Comparison of ENCODE assay signal across 8 cellular contexts in genomic region chr10:46284286-46285229, GRCh38. TPM values are rescaled to one million over a fixed set of nuclear protein-coding genes. Genes with fewer than 3 reads are reported as not detected.
A peak's percentile ranks its signal among the peaks of the same experiment; 100 is the strongest.
DNase-seq lines count a peak whose midpoint lies in the region; ATAC-seq and TF ChIP-seq lines count a peak whose summit lies in the region.

No MANE protein-coding gene starts in this region.

- H3K9me2 ChIP-seq in SK-N-SH = no peaks in the 10 kb centered on the region

- peak overlapping the region; percentile 86 for H3K4me3 Mint-ChIP-seq in activated naive CD8-positive, alpha-beta T cell

- in situ Hi-C loops in transverse colon (cut with MboI; ENCODE audit: low pct_ligation_motif_present in 1 of 4, low pct_unique_long_range_greater_than_20kb in 1 of 4, low sequenced_read_pairs in 3 of 4) = loop anchor here in 1 of 4 donors (25.0 kb wide), 1 partner anchor 1103 kb away; the partner anchor contains the start of gene ZNF488

- H3K9me3 Mint-ChIP-seq in activated naive CD8-positive, alpha-beta T cell (ENCODE audit: low read depth) = no peaks in the 10 kb centered on the region

- H4K20me1 ChIP-seq in KMS-11 (ENCODE audit: insufficient read depth) (no peaks in the 10 kb centered on the region), SK-N-SH (ENCODE audit: insufficient read depth) (no peaks in the 10 kb centered on the region)

- peaks cover 23% of the 10 kb centered on the region for H3K4me1 ChIP-seq in KMS-11 (ENCODE audit: low read depth, poor library complexity, severe bottlenecking)
- H3K4me1 ChIP-seq in SK-N-SH (ENCODE audit: control insufficient read depth in 1 of 2, insufficient read depth in 2 of 2, low read depth in 1 of 2, low read length in 1 of 2) = peaks cover 0 to 2% of the 10 kb centered on the region in 2 experiments; a peak in 1 of 4 replicates
- H3K4me1 ChIP-seq in parathyroid adenoma = peaks cover 18% of the 10 kb centered on the region
- H3K4me1 ChIP-seq in transverse colon = peaks cover 15 to 27% (median 25%) of the 10 kb centered on the region in 4 donors

- H3K9ac ChIP-seq in KMS-11 (peak overlapping the region; percentile 51; the same call in 1 of the 2 replicates), SK-N-SH (peak overlapping the region; percentile 80), parathyroid adenoma (peak overlapping the region; percentile 64)

- POLR2A ChIA-PET in SK-N-SH (lab: Yijun Ruan, JAX) = interaction anchor here (1.2 kb wide), 1 partner anchor 15 kb away, joined by 3 read pairs; no protein-coding TSS in a partner anchor

- TF ChIP-seq POLR2A in transverse colon (IDR thresholded peaks at IDR 0.05) = peak; percentile 31

- no peak overlapping the region for H3K27ac Mint-ChIP-seq in activated naive CD8-positive, alpha-beta T cell

- peaks cover 18% of the 10 kb centered on the region for H3K4me1 Mint-ChIP-seq in activated naive CD8-positive, alpha-beta T cell (ENCODE audit: low read depth)

- no peaks in the 10 kb centered on the region for H3K27me3 Mint-ChIP-seq in activated naive CD8-positive, alpha-beta T cell

- H3K9me3 ChIP-seq in SK-N-SH = no peaks in the 10 kb centered on the region
- H3K9me3 ChIP-seq in parathyroid adenoma (ENCODE audit: control insufficient read depth, low read length) = no peaks in the 10 kb centered on the region
- H3K9me3 ChIP-seq in transverse colon = no peaks in the 10 kb centered on the region

- no peaks in the 10 kb centered on the region for H3K79me2 ChIP-seq in KMS-11 (ENCODE audit: insufficient read depth, low read depth)
- H3K79me2 ChIP-seq in SK-N-SH (ENCODE audit: insufficient read depth) = no peaks in the 10 kb centered on the region
- H3K79me2 ChIP-seq in parathyroid adenoma = no peaks in the 10 kb centered on the region

- H3F3A ChIP-seq in SK-N-SH (replicated peaks; ENCODE audit: insufficient read depth) = peaks cover 14% of the 10 kb centered on the region

- peak; percentile 90 for ATAC-seq in GM21825 (IDR thresholded peaks at IDR 0.05; ENCODE audit: unreplicated experiment)
- ATAC-seq in Right ventricle myocardium superior (ENCODE audit: poor library complexity) = peak; percentile 95

- H3K27me3 ChIP-seq in KMS-11 (ENCODE audit: insufficient read depth, low read depth) = no peaks in the 10 kb centered on the region
- no peaks in the 10 kb centered on the region for H3K27me3 ChIP-seq in SK-N-SH (ENCODE audit: insufficient read depth)
- no peaks in the 10 kb centered on the region for H3K27me3 ChIP-seq in parathyroid adenoma (ENCODE audit: control insufficient read depth, insufficient read depth, low read length)
- H3K27me3 ChIP-seq in transverse colon = no peaks in the 10 kb centered on the region

- H3K36me3 ChIP-seq in KMS-11 (ENCODE audit: insufficient read depth) = no peaks in the 10 kb centered on the region
- H3K36me3 ChIP-seq in SK-N-SH (replicated peaks in 1 of 2; ENCODE audit: control insufficient read depth in 1 of 2, insufficient read depth in 2 of 2, low read length in 1 of 2) = no peaks in the 10 kb centered on the region
- H3K36me3 ChIP-seq in parathyroid adenoma (ENCODE audit: control insufficient read depth, insufficient read depth, low read length) = no peaks in the 10 kb centered on the region
- H3K36me3 ChIP-seq in transverse colon = no peaks in the 10 kb centered on the region

- H3K4me2 ChIP-seq in KMS-11 = peak overlapping the region; percentile 89
- H3K4me2 ChIP-seq in SK-N-SH = peak overlapping the region; percentile 87
- peak overlapping the region; percentile 62 for H3K4me2 ChIP-seq in parathyroid adenoma (ENCODE audit: low read length)

- H2AFZ ChIP-seq in KMS-11 (ENCODE audit: low read depth) (peak overlapping the region; percentile 88), SK-N-SH (ENCODE audit: low read depth) (peak overlapping the region; percentile 83), parathyroid adenoma (peak overlapping the region; percentile 93)

- TF ChIP-seq CTCF in KMS-11 (conservative IDR thresholded peaks at IDR 0.05; ENCODE audit: low read depth, low read length) (no peak), SK-N-SH (IDR thresholded peaks at IDR 0.05) (no peak), parathyroid adenoma (IDR thresholded peaks at IDR 0.05) (no peak), transverse colon (IDR thresholded peaks at IDR 0.05) (no peak)

- no peaks in the 10 kb centered on the region for H3K36me3 Mint-ChIP-seq in activated naive CD8-positive, alpha-beta T cell

- intact Hi-C loops in Right ventricle myocardium superior (cut with DNase I) = loop anchor here (2.0 kb wide), 1 partner anchor 178 kb away; no protein-coding TSS in a partner anchor
- intact Hi-C loops in transverse colon (cut with DNase I; ENCODE audit: low total_unique reads) = no loop called here

- peak overlapping the region; percentile 13; the same call in 1 of the 2 replicates for H3K27ac ChIP-seq in KMS-11
- peak overlapping the region in 1 of 2 experiments; percentile 14; a peak in 1 of 4 replicates for H3K27ac ChIP-seq in SK-N-SH (ENCODE audit: low read depth in 2 of 2, low read length in 1 of 2)
- peak overlapping the region; percentile 86 for H3K27ac ChIP-seq in parathyroid adenoma
- peak overlapping the region; percentile 76 to 88 (median 80) for H3K27ac ChIP-seq in transverse colon

- WGBS in SK-N-SH (ENCODE audit: low lambda C conversion rate) = 7% methylated on average over 34 of the region's 82 CpGs
- WGBS in transverse colon (ENCODE audit: low coverage in 1 of 2), 2 donors = 1 to 57% methylated on average over 1 to 30 of the region's 82 CpGs

- no peak for TF ChIP-seq RAD21 in SK-N-SH (IDR thresholded peaks at IDR 0.05; ENCODE audit: low read length)

- CTCF ChIA-PET in SK-N-SH (lab: Yijun Ruan, JAX) = interaction anchor here (1.2 to 1.6 kb wide), 2 partner anchors 55 to 57 kb away, joined by 3 to 6 read pairs; no protein-coding TSS in a partner anchor

- TF ChIP-seq EP300 in SK-N-SH (IDR thresholded peaks at IDR 0.05; ENCODE audit: borderline replicate concordance in 1 of 2, low read depth in 1 of 2, low read length in 1 of 2) = no peak
- no peak for TF ChIP-seq EP300 in transverse colon (IDR thresholded peaks at IDR 0.05; ENCODE audit: low read depth)

- H3K4me3 ChIP-seq in KMS-11 (IDR thresholded peaks at IDR 0.05; ENCODE audit: insufficient read depth, low read depth, low read length) (no peak overlapping the region), SK-N-SH (ENCODE audit: low read depth in 2 of 2, low read length in 1 of 2) (peak overlapping the region; percentile 63 to 68), parathyroid adenoma (ENCODE audit: low read depth, low read length) (peak overlapping the region; percentile 56), transverse colon (peak overlapping the region; percentile 35 to 72 (median 70))

- DNase-seq in EH (ENCODE audit: low read depth) (peak; percentile 73), SK-N-SH (peak; percentile 95), Right ventricle myocardium superior (peak; percentile 93), transverse colon (peak; percentile 93)

TF ChIP-seq in SK-N-SH, 30 proteins besides CTCF, POLR2A, EP300 and RAD21:
- no peak for TF ChIP-seq MAX (IDR thresholded peaks at IDR 0.05; ENCODE audit: low read depth)
- no peak for TF ChIP-seq CHD2 (IDR thresholded peaks at IDR 0.05; ENCODE audit: low read length, partially characterized antibody)
- TF ChIP-seq MXI1 (IDR thresholded peaks at IDR 0.05; ENCODE audit: low read depth, low read length) = peak; percentile 14; the same call in 1 of the 2 replicates
- no peak for TF ChIP-seq RXRA (IDR thresholded peaks at IDR 0.05; ENCODE audit: borderline replicate concordance, low read depth)
- no peak; the same call in 1 of the 2 replicates for TF ChIP-seq SMC3 (IDR thresholded peaks at IDR 0.05; ENCODE audit: low read depth, low read length)
- no peak for TF ChIP-seq ELF1 (IDR thresholded peaks at IDR 0.05)
- TF ChIP-seq NFIC (IDR thresholded peaks at IDR 0.05; ENCODE audit: borderline replicate concordance) = no peak
- 0 out of 2 replicates have a peak, but pooled peaks have one; percentile 26 for TF ChIP-seq POLR2AphosphoS5 (IDR thresholded peaks at IDR 0.05; ENCODE audit: low read depth, low read length)

RNA-seq across cellular contexts. Expression of gene ANTXRL, which starts 2.2 kb away (rescaled TPM):
- polyA plus RNA-seq in SK-N-SH (2012; rRNA removed) = not detected in 2 replicates
- not detected in 2 replicates for polyA plus RNA-seq in SK-N-SH (2012; cell fraction: cytosol; rRNA removed)
- polyA plus RNA-seq in SK-N-SH (2012; cell fraction: nucleus; rRNA removed) = 0.02 TPM in 1 of 2 replicates, not detected in the other
- not detected for total RNA-seq in Right ventricle myocardium superior
- not detected for total RNA-seq in transverse colon
